27 cellular contexts compared by ENCODE assay signal in genomic region chr4:67320645-67321044, GRCh38.
A peak's percentile ranks its signal among the peaks of the same experiment; 100 is the strongest.
DNase-seq lines count a peak whose midpoint lies in the region; ATAC-seq and TF ChIP-seq lines count a peak whose summit lies in the region.
"Had no signal": no experiment of that assay in that cellular context is flagged by ENCODE, and none has a peak within 500 bp of the region (broad histone marks: within the 10 kb centered on the region; RNA-seq: fewer than 3 reads in every experiment).

No MANE protein-coding gene starts in this region.

- H3K9me3 ChIP-seq in breast epithelium (no peaks in the 10 kb centered on the region), mammary epithelial cell (replicated peaks; ENCODE audit: insufficient read depth, low read length) (no peaks in the 10 kb centered on the region), gastroesophageal sphincter (no peaks in the 10 kb centered on the region), MG63 (no peaks in the 10 kb centered on the region)

- no peak overlapping the region for H3K4me3 ChIP-seq in breast epithelium
- no peak overlapping the region for H3K4me3 ChIP-seq in GM23338
- no peak overlapping the region for H3K4me3 ChIP-seq in mammary epithelial cell (replicated peaks in 1 of 3; ENCODE audit: insufficient read depth in 1 of 3, low read depth in 2 of 3, low read length in 3 of 3)
- no peak overlapping the region for H3K4me3 ChIP-seq in gastroesophageal sphincter
- H3K4me3 ChIP-seq in MG63 = no peak overlapping the region
- H3K4me3 ChIP-seq: PC-9 had no signal

- H3K4me3 Mint-ChIP-seq in MCF 10A (ENCODE audit: unreplicated experiment) (no peak overlapping the region), GM23338 (no peak overlapping the region), mesothelial cell of epicardium (no peak overlapping the region)
- H3K4me3 Mint-ChIP-seq: B cell; CD8-positive, alpha-beta memory T cell had no signal

- TF ChIP-seq CTCF in MCF 10A (IDR thresholded peaks at IDR 0.05; ENCODE audit: unreplicated experiment) (no peak), breast epithelium (IDR thresholded peaks at IDR 0.05) (no peak), GM23338 (conservative IDR thresholded peaks at IDR 0.05; ENCODE audit: low read depth in 2 of 2) (no peak), mammary epithelial cell (conservative IDR thresholded peaks at IDR 0.05 in 1 of 2, IDR thresholded peaks at IDR 0.05 in 1 of 2; ENCODE audit: extremely low read depth in 1 of 2, insufficient read depth in 1 of 2, low read depth in 1 of 2, low read length in 2 of 2) (no peak), gastroesophageal sphincter (IDR thresholded peaks at IDR 0.05) (no peak), mesothelial cell of epicardium (IDR thresholded peaks at IDR 0.05; ENCODE audit: unreplicated experiment) (no peak)

- no peaks in the 10 kb centered on the region for H3K79me2 ChIP-seq in GM23338 (replicated peaks; ENCODE audit: insufficient read depth)
- no peaks in the 10 kb centered on the region for H3K79me2 ChIP-seq in mammary epithelial cell (ENCODE audit: insufficient read depth, low read length)

- 37% methylated on average over 3 of the region's 3 CpGs for WGBS in mammary epithelial cell (ENCODE audit: low coverage, missing lambda C conversion rate)
- WGBS in gastroesophageal sphincter (ENCODE audit: low coverage in 1 of 2), 2 donors = 50 to 66% methylated on average over 3 of the region's 3 CpGs

- peaks cover 9% of the 10 kb centered on the region for H3K4me1 Mint-ChIP-seq in MCF 10A (ENCODE audit: insufficient read depth, unreplicated experiment)
- peaks cover 7% of the 10 kb centered on the region; the same call in 2 of the 3 replicates for H3K4me1 Mint-ChIP-seq in GM23338
- H3K4me1 Mint-ChIP-seq in mesothelial cell of epicardium = peaks cover 2% of the 10 kb centered on the region
- H3K4me1 Mint-ChIP-seq: B cell; CD8-positive, alpha-beta memory T cell had no signal

- H4K20me1 ChIP-seq in GM23338 (replicated peaks; ENCODE audit: insufficient read depth) (no peaks in the 10 kb centered on the region), mammary epithelial cell (ENCODE audit: insufficient read depth, low read length) (no peaks in the 10 kb centered on the region)

- H3K36me3 Mint-ChIP-seq in MCF 10A (ENCODE audit: insufficient read depth, unreplicated experiment) (no peaks in the 10 kb centered on the region), GM23338 (ENCODE audit: low read depth) (peaks cover 13% of the 10 kb centered on the region; the same call in 2 of the 3 replicates), mesothelial cell of epicardium (peaks cover 4% of the 10 kb centered on the region)
- H3K36me3 Mint-ChIP-seq: CD8-positive, alpha-beta memory T cell had no signal

- CTCF ChIA-PET in MCF 10A (lab: Yijun Ruan, JAX) (interaction anchor here (0.5 to 2.3 kb wide), 10 partner anchors 10 to 1732 kb away, joined by 3 to 9 read pairs (median 4); no protein-coding TSS in a partner anchor), mammary epithelial cell (lab: Charles Lee; ENCODE audit: low non-redundant PET) (no interaction called here)

- no peak overlapping the region for H3K9ac ChIP-seq in mammary epithelial cell (ENCODE audit: insufficient read depth, low read length)

- dilution Hi-C loops in mammary epithelial cell (cut with HindIII; ENCODE audit: low sequenced_read_pairs) = no loop called here

- H3K27me3 ChIP-seq in breast epithelium (no peaks in the 10 kb centered on the region), GM23338 (ENCODE audit: insufficient read depth) (no peaks in the 10 kb centered on the region), mammary epithelial cell (ENCODE audit: insufficient read depth, low read length) (peaks cover 2% of the 10 kb centered on the region), gastroesophageal sphincter (no peaks in the 10 kb centered on the region), MG63 (no peaks in the 10 kb centered on the region)

- no peaks in the 10 kb centered on the region for H3K27me3 Mint-ChIP-seq in MCF 10A (ENCODE audit: insufficient read depth, unreplicated experiment)
- H3K27me3 Mint-ChIP-seq in GM23338 (ENCODE audit: insufficient read depth, low read depth, poor library complexity) = no peaks in the 10 kb centered on the region
- H3K27me3 Mint-ChIP-seq in mesothelial cell of epicardium (ENCODE audit: low read depth) = no peaks in the 10 kb centered on the region

- BruUV-seq in MCF 10A (replicated peaks; lab: Mats Ljungman, UMichigan) (no TSS peak), mammary epithelial cell (replicated peaks; lab: Mats Ljungman, UMichigan) (no TSS peak)

- DNase-seq in MCF 10A (ENCODE audit: unreplicated experiment) = peak; percentile 43
- DNase-seq in breast epithelium (ENCODE audit: low spot score in 2 of 2) = no peak
- no peak for DNase-seq in GM23338 (ENCODE audit: low spot score)
- DNase-seq in mammary epithelial cell = peak; percentile 1
- no peak for DNase-seq in mesothelial cell of epicardium (ENCODE audit: low spot score in 2 of 2, unreplicated experiment in 2 of 2)
- DNase-seq in MG63 = no peak
- DNase-seq: CD8-positive, alpha-beta memory T cell; DMS 273 treated with DMSO at 0.1 percent for 48 hours; DMS79 treated with DMSO at 0.1 percent for 48 hours; GF-D8; H7; Karpas-422; NCI-H1105 treated with DMSO at 0.1 percent for 48 hours; NCI-H146; NCI-H1930; NCI-H2107; NCI-H446; NCI-H524 treated with DMSO at 0.1 percent for 48 hours; NCI-H774; PC-9; SHP77 had no signal

- intact Hi-C loops in MCF 10A (cut with micrococcal nuclease) (loop anchor here (10.0 kb wide), 1 partner anchor 546 kb away; no protein-coding TSS in a partner anchor), breast epithelium (cut with DNase I; ENCODE audit: low total_unique reads) (no loop called here), mammary epithelial cell (cut with micrococcal nuclease) (no loop called here)

- H3K27ac ChIP-seq in breast epithelium (no peak overlapping the region), GM23338 (ENCODE audit: low read depth) (no peak overlapping the region), mammary epithelial cell (ENCODE audit: insufficient read depth, low read depth, low read length) (no peak overlapping the region), gastroesophageal sphincter (no peak overlapping the region)
- H3K27ac ChIP-seq: 22Rv1, C4-2B, PC-9 had no signal

- peaks cover 7% of the 10 kb centered on the region for H3K9me3 Mint-ChIP-seq in MCF 10A (ENCODE audit: unreplicated experiment)
- peaks cover 25% of the 10 kb centered on the region for H3K9me3 Mint-ChIP-seq in GM23338
- peaks cover 19% of the 10 kb centered on the region for H3K9me3 Mint-ChIP-seq in mesothelial cell of epicardium
- H3K9me3 Mint-ChIP-seq: CD8-positive, alpha-beta memory T cell had no signal

- H3K27ac Mint-ChIP-seq in MCF 10A (ENCODE audit: low read depth, unreplicated experiment) (no peak overlapping the region), GM23338 (0 out of 2 replicates have a peak overlapping the region, but pooled peaks have one; percentile 52), mesothelial cell of epicardium (no peak overlapping the region)
- H3K27ac Mint-ChIP-seq: B cell; CD8-positive, alpha-beta memory T cell had no signal

- no peak for ATAC-seq in GM23338
- peak; percentile 67 for ATAC-seq in gastroesophageal sphincter
- no peak for ATAC-seq in HG03045 (IDR thresholded peaks at IDR 0.05; ENCODE audit: unreplicated experiment)
- ATAC-seq: HepG2 had no signal

- POLR2A ChIA-PET in MCF 10A (lab: Yijun Ruan, JAX) = no interaction called here

- TF ChIP-seq POLR2A in breast epithelium (IDR thresholded peaks at IDR 0.05) = no peak
- TF ChIP-seq POLR2A in gastroesophageal sphincter (IDR thresholded peaks at IDR 0.05) = no peak

- no peaks in the 10 kb centered on the region for H3K36me3 ChIP-seq in breast epithelium
- no peaks in the 10 kb centered on the region for H3K36me3 ChIP-seq in GM23338 (ENCODE audit: insufficient read depth)
- no peaks in the 10 kb centered on the region for H3K36me3 ChIP-seq in mammary epithelial cell (ENCODE audit: insufficient read depth, low read length)
- H3K36me3 ChIP-seq in gastroesophageal sphincter = no peaks in the 10 kb centered on the region
- H3K36me3 ChIP-seq in MG63 = no peaks in the 10 kb centered on the region

- in situ Hi-C loops in mammary epithelial cell (cut with MboI; ENCODE audit: low sequenced_read_pairs in 2 of 2) = no loop called here

- H3K9me2 ChIP-seq in GM23338 (ENCODE audit: insufficient read depth) = no peaks in the 10 kb centered on the region

- H3F3A ChIP-seq in GM23338 (replicated peaks; ENCODE audit: low read depth) = no peaks in the 10 kb centered on the region

- H3K4me1 ChIP-seq in breast epithelium (no peaks in the 10 kb centered on the region), GM23338 (ENCODE audit: insufficient read depth) (no peaks in the 10 kb centered on the region), mammary epithelial cell (ENCODE audit: insufficient read depth, low read length) (no peaks in the 10 kb centered on the region), gastroesophageal sphincter (no peaks in the 10 kb centered on the region)

- H2AFZ ChIP-seq in GM23338 = no peak overlapping the region
- no peak overlapping the region for H2AFZ ChIP-seq in mammary epithelial cell (ENCODE audit: low read depth, low read length)
- H2AFZ ChIP-seq: PC-9 had no signal

- no peak for TF ChIP-seq EP300 in gastroesophageal sphincter (IDR thresholded peaks at IDR 0.05)

- no peak overlapping the region for H3K4me2 ChIP-seq in GM23338
- H3K4me2 ChIP-seq in mammary epithelial cell (ENCODE audit: insufficient read depth, low read depth, low read length) = no peak overlapping the region
- H3K4me2 ChIP-seq: PC-9 had no signal

TF ChIP-seq in GM23338, 12 proteins besides CTCF, POLR2A, EP300 and RAD21:
- TF ChIP-seq CREB1 (CRISPR knock-in tag; IDR thresholded peaks at IDR 0.05; ENCODE audit: low read depth) = no peak
- TF ChIP-seq STAT1 (IDR thresholded peaks at IDR 0.05; ENCODE audit: unreplicated experiment) = no peak

Comparison
In these comparisons a context has a peak if more than half of its experiments do, and no peak if none do; other contexts are left out.
1. DNase-seq: peak in MCF 10A (single experiment) and mammary epithelial cell (single experiment); none in breast epithelium (0 of 2), GM23338 (single experiment), mesothelial cell of epicardium (0 of 2) and MG63 (single experiment).